In genomic region chr2:216498418-216499413, GRCh38 we compare ENCODE assay signal across 8 cellular contexts. TPM values are rescaled to one million over a fixed set of nuclear protein-coding genes. Genes with fewer than 3 reads are reported as not detected.
DNase-seq lines count a peak whose midpoint lies in the region; ATAC-seq, FAIRE-seq and TF ChIP-seq lines count a peak whose summit lies in the region.

Gene RPL37A, plus strand, starts transcription at chr2:216498844. Its CDS starts 31 bp downstream, at chr2:216498875.

- H3K27ac ChIP-seq in angular gyrus (ENCODE audit: low read depth, low read length) = peak within 1 kb of the TSS; percentile 63
- peak within 1 kb of the TSS; percentile 75 to 78 for H3K27ac ChIP-seq in right atrium auricular region
- peak within 1 kb of the TSS; percentile 88 for H3K27ac ChIP-seq in psoas muscle

- no peak for FAIRE-seq in urothelium cell line (lab: Jason Lieb, UNC)

- H3K4me1 ChIP-seq in right atrium auricular region = peaks cover 0 to 28% of the 10 kb centered on the region in 2 donors
- H3K4me1 ChIP-seq in psoas muscle = peaks cover 28% of the 10 kb centered on the region

- TF ChIP-seq CTCF in right atrium auricular region (IDR thresholded peaks at IDR 0.05) (no peak), psoas muscle (IDR thresholded peaks at IDR 0.05) (no peak)

- peaks cover 44% of the 10 kb centered on the region for H3K36me3 ChIP-seq in right atrium auricular region
- H3K36me3 ChIP-seq in psoas muscle (ENCODE audit: insufficient read depth in 1 of 2, low read depth in 1 of 2) = peaks cover 24 to 45% of the 10 kb centered on the region in 2 donors

- H3K4me3 ChIP-seq in right atrium auricular region = peak within 1 kb of the TSS; percentile 53 to 63
- peak within 1 kb of the TSS; percentile 94 for H3K4me3 ChIP-seq in psoas muscle

- H3K27me3 ChIP-seq in right atrium auricular region (no peaks in the 10 kb centered on the region), psoas muscle (ENCODE audit: insufficient read depth in 3 of 3, low read length in 2 of 3) (no peaks in the 10 kb centered on the region)

- H3K9me3 ChIP-seq in right atrium auricular region = no peaks in the 10 kb centered on the region
- H3K9me3 ChIP-seq in psoas muscle = no peaks in the 10 kb centered on the region

- peak; percentile 54 to 66 for DNase-seq in NCI-H187 (lab: John Stamatoyannopoulos, UW)
- DNase-seq in T-helper 2 cell = peak; percentile 73 to 95 (median 82)
- DNase-seq in right atrium auricular region (ENCODE audit: low spot score) = peak; percentile 92
- DNase-seq in psoas muscle = peak; percentile 94 to 96
- peak; percentile 95 for DNase-seq in urothelium cell line (ENCODE audit: low spot score)

- 1% methylated on average over 55 of the region's 55 CpGs for WGBS in psoas muscle, 3 donors

- peak; percentile 93 for ATAC-seq in GM18498 (IDR thresholded peaks at IDR 0.05; ENCODE audit: unreplicated experiment)
- peak; percentile 88 for ATAC-seq in HG02938 (IDR thresholded peaks at IDR 0.05; ENCODE audit: unreplicated experiment)
- peak; percentile 95 to 98 (median 96) for ATAC-seq in psoas muscle

- intact Hi-C loops in psoas muscle (cut with DNase I) = no loop called here

RNA-seq across cellular contexts. Expression of gene RPL37A, which starts in this region (rescaled TPM):
- 1,000 to 10,000 TPM in 1 of 2 donors, 100 to 1,000 TPM in 1; 425 to 1,004 TPM for total RNA-seq in right atrium auricular region
- total RNA-seq in psoas muscle = 1,000 to 10,000 TPM; 2,701 to 3,343 (median 3,007) TPM
- 1,000 to 10,000 TPM; 4,667 to 6,936 (median 5,431) TPM for polyA plus RNA-seq in psoas muscle

Comparison
In these comparisons a context has a peak if more than half of its experiments do, and no peak if none do; other contexts are left out.
1. Peak in every context shown above with its lines: DNase-seq, ATAC-seq, H3K4me3 ChIP-seq and H3K27ac ChIP-seq.